ENCODE assay signal across 8 cellular contexts in genomic region chr3:71226565-71227281, GRCh38.
DNase-seq lines count a peak whose midpoint lies in the region; ATAC-seq and TF ChIP-seq lines count a peak whose summit lies in the region.

No MANE protein-coding gene starts in this region.

- peak; percentile 93 for ATAC-seq in activated naive CD8-positive, alpha-beta T cell treated with anti-CD3 and anti-CD28 coated beads, Interleukin-2, amount 50 U/mL, for 24 hours

- H3K4me2 ChIP-seq in H9 (ENCODE audit: insufficient read depth, insufficient read length, low read length): no peak overlapping the region

- H3K27ac Mint-ChIP-seq in H9: peak overlapping the region in 2 of 3 experiments; percentile 0 to 19; a peak in 2 of 7 replicates
- H3K27ac Mint-ChIP-seq in activated naive CD8-positive, alpha-beta T cell treated with anti-CD3 and anti-CD28 coated beads, Interleukin-2, amount 50 U/mL, for 24 hours: peak overlapping the region; percentile 98
- no peak overlapping the region for H3K27ac Mint-ChIP-seq in HFFc6

- H2BK20ac ChIP-seq in H9 (ENCODE audit: low read depth, low read length, poor library complexity, severe bottlenecking): no peak overlapping the region

- peaks cover 0 to 7% (median 4%) of the 10 kb centered on the region in 3 experiments; a peak in 3 of 7 replicates for H3K36me3 Mint-ChIP-seq in H9 (ENCODE audit: insufficient read depth in 1 of 3, low read depth in 3 of 3)
- H3K36me3 Mint-ChIP-seq in activated naive CD8-positive, alpha-beta T cell treated with anti-CD3 and anti-CD28 coated beads, Interleukin-2, amount 50 U/mL, for 24 hours (ENCODE audit: low read depth): peaks cover 25% of the 10 kb centered on the region
- H3K36me3 Mint-ChIP-seq in HFFc6 (ENCODE audit: low read depth): 0 out of 2 replicates have a peak, but pooled peaks cover 10% of the 10 kb centered on the region

- H3K9me3 ChIP-seq in H9 (ENCODE audit: control insufficient read depth, low read depth, low read length) (no peaks in the 10 kb centered on the region), muscle layer of duodenum (ENCODE audit: control insufficient read depth in 1 of 2, low read length in 2 of 2) (no peaks in the 10 kb centered on the region), stomach (no peaks in the 10 kb centered on the region), SJCRH30 (replicated peaks) (no peaks in the 10 kb centered on the region)

- H3K23me2 ChIP-seq in H9 (ENCODE audit: insufficient read length, low read depth, low read length, poor library complexity, severe bottlenecking): no peaks in the 10 kb centered on the region

- no peak overlapping the region for H3K4ac ChIP-seq in H9 (ENCODE audit: low read depth, low read length)

- H2AK5ac ChIP-seq in H9 (ENCODE audit: insufficient read length, low read length): no peak overlapping the region

- H3K4me3 ChIP-seq in GM06990 (replicated peaks; ENCODE audit: low read depth, low read length): peak overlapping the region; percentile 52
- peak overlapping the region; percentile 41 to 45 for H3K4me3 ChIP-seq in muscle layer of duodenum (ENCODE audit: low read depth in 1 of 2, low read length in 2 of 2)
- H3K4me3 ChIP-seq in stomach: peak overlapping the region in 1 of 4 donors; percentile 17
- H3K4me3 ChIP-seq in SJCRH30: no peak overlapping the region

- H3K4me1 ChIP-seq in H9 (ENCODE audit: insufficient read depth, low read length): peaks cover 5% of the 10 kb centered on the region
- peaks cover 16 to 25% of the 10 kb centered on the region in 2 donors for H3K4me1 ChIP-seq in muscle layer of duodenum (ENCODE audit: control insufficient read depth in 1 of 2, insufficient read depth in 2 of 2, low read length in 2 of 2)
- H3K4me1 ChIP-seq in stomach: peaks cover 0 to 56% (median 16%) of the 10 kb centered on the region in 4 donors
- no peaks in the 10 kb centered on the region for H3K4me1 ChIP-seq in SJCRH30

- no peak overlapping the region for H3K56ac ChIP-seq in H9 (ENCODE audit: insufficient read length, low read depth, low read length)

- no peak overlapping the region for H4K5ac ChIP-seq in H9 (ENCODE audit: insufficient read length, low read depth, low read length)

- H3K27me3 Mint-ChIP-seq in H9 (ENCODE audit: low read depth) (no peaks in the 10 kb centered on the region), HFFc6 (ENCODE audit: insufficient read depth) (no peaks in the 10 kb centered on the region; the same call in 1 of the 2 replicates)
- H3K27me3 Mint-ChIP-seq in activated naive CD8-positive, alpha-beta T cell treated with anti-CD3 and anti-CD28 coated beads, Interleukin-2, amount 50 U/mL, for 24 hours: peaks cover 4% of the 10 kb centered on the region

- H2AFZ ChIP-seq in H9 (ENCODE audit: low read length): no peak overlapping the region

- intact Hi-C loops in stomach (cut with DNase I; ENCODE audit: low total_unique reads): no loop called here

- no peak overlapping the region for H3T11ph ChIP-seq in H9 (ENCODE audit: low read length)

- DNase-seq in GM06990 (ENCODE audit: extremely low read depth, insufficient read length) (peak; percentile 65), H9 (no peak), T follicular helper cell (ENCODE audit: low read depth) (peak; percentile 48), stomach (no peak), HFFc6 (no peak), SJCRH30 (no peak)
- DNase-seq in activated naive CD8-positive, alpha-beta T cell treated with anti-CD3 and anti-CD28 coated beads, Interleukin-2, amount 50 U/mL, for 24 hours: peak; percentile 87

- H3K23ac ChIP-seq in H9 (ENCODE audit: insufficient read length, low read depth, low read length): no peak overlapping the region

- no peak overlapping the region for H3K4me3 Mint-ChIP-seq in H9
- H3K4me3 Mint-ChIP-seq in activated naive CD8-positive, alpha-beta T cell treated with anti-CD3 and anti-CD28 coated beads, Interleukin-2, amount 50 U/mL, for 24 hours: peak overlapping the region; percentile 88
- no peak overlapping the region for H3K4me3 Mint-ChIP-seq in HFFc6

- H2BK12ac ChIP-seq in H9 (ENCODE audit: insufficient read length, low read depth, low read length): no peak overlapping the region

- no peak overlapping the region for H3K9ac ChIP-seq in H9 (ENCODE audit: extremely low read depth, insufficient read length, low read length)

- peak overlapping the region; percentile 50; the same call in 1 of the 2 replicates for H3K14ac ChIP-seq in H9 (ENCODE audit: insufficient read depth, low read length)

- no peaks in the 10 kb centered on the region for H4K20me1 ChIP-seq in H9 (ENCODE audit: control insufficient read depth, insufficient read depth, insufficient read length)

- no peak overlapping the region for H3K18ac ChIP-seq in H9 (ENCODE audit: insufficient read length, low read depth, low read length)

- H4K91ac ChIP-seq in H9 (ENCODE audit: insufficient read length, low read depth, low read length): no peak overlapping the region

- no peak overlapping the region for H4K8ac ChIP-seq in H9 (replicated peaks; ENCODE audit: insufficient read length, low read depth, low read length)

- H2BK120ac ChIP-seq in H9 (ENCODE audit: low read depth, low read length, poor library complexity, severe bottlenecking): no peak overlapping the region

- no peak for TF ChIP-seq EP300 in stomach (IDR thresholded peaks at IDR 0.05)

- H2BK5ac ChIP-seq in H9 (ENCODE audit: insufficient read length, low read length): no peak overlapping the region

- no peak overlapping the region for H2BK15ac ChIP-seq in H9 (ENCODE audit: low read depth, low read length)

- H3K79me2 ChIP-seq in H9 (ENCODE audit: insufficient read depth, low read length): no peaks in the 10 kb centered on the region; the same call in 1 of the 2 replicates

- no peak overlapping the region for H3K27ac ChIP-seq in H9 (ENCODE audit: insufficient read length, low read depth, low read length)
- H3K27ac ChIP-seq in muscle layer of duodenum (ENCODE audit: low read length): peak overlapping the region; percentile 57
- H3K27ac ChIP-seq in stomach: peak overlapping the region in 4 of 5 donors; percentile 56 to 74 (median 66)
- no peak overlapping the region for H3K27ac ChIP-seq in SJCRH30

- no peaks in the 10 kb centered on the region for H3K36me3 ChIP-seq in GM06990 (ENCODE audit: control insufficient read depth, insufficient read depth, low read length)
- H3K36me3 ChIP-seq in muscle layer of duodenum (ENCODE audit: control insufficient read depth in 1 of 2, insufficient read depth in 2 of 2, low read length in 2 of 2): no peaks in the 10 kb centered on the region
- H3K36me3 ChIP-seq in stomach: no peaks in the 10 kb centered on the region
- H3K36me3 ChIP-seq in SJCRH30: no peaks in the 10 kb centered on the region

- H3K27me3 ChIP-seq in GM06990 (replicated peaks; ENCODE audit: control insufficient read depth, insufficient read depth, low read length) (no peaks in the 10 kb centered on the region), H9 (ENCODE audit: insufficient read depth, low read length) (no peaks in the 10 kb centered on the region), muscle layer of duodenum (ENCODE audit: low read depth, low read length) (no peaks in the 10 kb centered on the region), stomach (no peaks in the 10 kb centered on the region), SJCRH30 (no peaks in the 10 kb centered on the region)

- TF ChIP-seq POLR2A in stomach (IDR thresholded peaks at IDR 0.05): no peak

- no CpG with 5 or more reads among the region's 23 CpGs for WGBS in H9 (ENCODE audit: extremely low coverage, insufficient read length, low lambda C conversion rate)
- 70 to 80% (median 75%) methylated on average over 23 of the region's 23 CpGs for WGBS in stomach, 5 donors

- H3K4me1 Mint-ChIP-seq in H9 (peaks cover 32 to 40% of the 10 kb centered on the region in 2 experiments), HFFc6 (ENCODE audit: low read depth) (peaks cover 23% of the 10 kb centered on the region)
- peaks cover 92% of the 10 kb centered on the region for H3K4me1 Mint-ChIP-seq in activated naive CD8-positive, alpha-beta T cell treated with anti-CD3 and anti-CD28 coated beads, Interleukin-2, amount 50 U/mL, for 24 hours

- H3K9me3 Mint-ChIP-seq in H9: no peaks in the 10 kb centered on the region; a peak in 1 of 5 replicates
- H3K9me3 Mint-ChIP-seq in activated naive CD8-positive, alpha-beta T cell treated with anti-CD3 and anti-CD28 coated beads, Interleukin-2, amount 50 U/mL, for 24 hours: no peaks in the 10 kb centered on the region
- no peaks in the 10 kb centered on the region for H3K9me3 Mint-ChIP-seq in HFFc6

- no peak for TF ChIP-seq CTCF in GM06990 (IDR thresholded peaks at IDR 0.05; ENCODE audit: insufficient read depth, low read length, poor library complexity, severe bottlenecking)
- no peak for TF ChIP-seq CTCF in H9 (conservative IDR thresholded peaks at IDR 0.05)
- TF ChIP-seq CTCF in stomach (IDR thresholded peaks at IDR 0.05): no peak
- no peak for TF ChIP-seq CTCF in HFFc6 (IDR thresholded peaks at IDR 0.05)

- no peaks in the 10 kb centered on the region for H3K79me1 ChIP-seq in H9 (ENCODE audit: insufficient read depth, low read depth, low read length, poor library complexity, severe bottlenecking)

Comparison
In these comparisons a context has a peak if more than half of its experiments do, and no peak if none do; other contexts are left out.
1. DNase-seq: peak in GM06990 (single experiment), T follicular helper cell (single experiment) and activated naive CD8-positive, alpha-beta T cell treated with anti-CD3 and anti-CD28 coated beads, Interleukin-2, amount 50 U/mL, for 24 hours (single experiment); none in H9 (single experiment), stomach (single experiment), HFFc6 (single experiment) and SJCRH30 (0 of 2).
2. H3K27ac ChIP-seq: peak in muscle layer of duodenum (single experiment) and stomach (4 of 5); none in H9 (single experiment) and SJCRH30 (single experiment).